Comparison of ENCODE assay signal across 8 cellular contexts in the genomic region with DNA sequence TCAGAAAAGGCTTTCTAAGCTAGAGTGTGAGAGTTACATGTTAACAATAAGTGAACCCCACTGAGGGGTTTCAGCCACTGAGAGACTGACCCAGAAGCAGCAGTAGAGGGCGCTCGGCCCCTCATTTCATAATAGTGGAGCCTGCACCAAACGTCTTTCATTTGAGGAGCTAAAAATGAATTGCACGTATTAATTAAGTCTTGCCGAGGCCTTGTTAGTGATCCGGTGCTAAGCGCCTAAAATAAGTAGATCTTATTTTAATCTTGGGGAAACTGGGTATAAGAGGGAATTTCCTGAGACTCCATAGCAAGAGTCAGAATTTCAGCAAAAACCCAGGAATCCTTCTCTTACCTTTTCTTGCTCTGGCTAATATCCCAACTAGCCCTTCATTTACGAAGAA.
A peak's percentile ranks its signal among the peaks of the same experiment; 100 is the strongest.
DNase-seq lines count a peak whose midpoint lies in the region; ATAC-seq, FAIRE-seq and TF ChIP-seq lines count a peak whose summit lies in the region.

No MANE protein-coding gene starts in this region.

- TF ChIP-seq CTCF in GM12872 (IDR thresholded peaks at IDR 0.05; ENCODE audit: insufficient read depth, low read depth, low read length) (peak; percentile 86), coronary artery (IDR thresholded peaks at IDR 0.05) (peak; percentile 56), HepG2 (CRISPR knock-in tag; IDR thresholded peaks at IDR 0.05) (peak; percentile 86)

- H3K4me1 Mint-ChIP-seq in activated CD4-positive, alpha-beta T cell treated with anti-CD3 and anti-CD28 coated beads, Interleukin-2, amount 10 ng/mL, durations not matched to agents 24 days and 14 days = peaks cover 5% of the 10 kb centered on the region

- no peak overlapping the region for H3K9ac ChIP-seq in HepG2 (ENCODE audit: insufficient read depth, low read depth, low read length)

- no peaks in the 10 kb centered on the region for H3K36me3 ChIP-seq in HepG2 (replicated peaks in 1 of 2; ENCODE audit: control insufficient read depth in 1 of 2, insufficient read depth in 2 of 2, low read length in 2 of 2)

- no peak for TF ChIP-seq EP300 in HepG2 (IDR thresholded peaks at IDR 0.05; ENCODE audit: low read depth in 2 of 2, low read length in 2 of 2)
- TF ChIP-seq EP300 in HepG2 (CRISPR knock-in tag; IDR thresholded peaks at IDR 0.05; ENCODE audit: borderline replicate concordance) = no peak

- H3K4me3 ChIP-seq in coronary artery (no peak overlapping the region), HepG2 (replicated peaks in 1 of 3; ENCODE audit: insufficient read depth in 1 of 3, low read depth in 2 of 3, low read length in 3 of 3) (no peak overlapping the region)

- in situ Hi-C loops in HepG2 (cut with HindIII; ENCODE audit: extremely low pct_ligation_motif_present, low pct_unique_long_range_greater_than_20kb) = no loop called here

- no peaks in the 10 kb centered on the region for H3K27me3 Mint-ChIP-seq in activated CD4-positive, alpha-beta T cell treated with anti-CD3 and anti-CD28 coated beads, Interleukin-2, amount 10 ng/mL, durations not matched to agents 24 days and 14 days

- H3K36me3 Mint-ChIP-seq in activated CD4-positive, alpha-beta T cell treated with anti-CD3 and anti-CD28 coated beads, Interleukin-2, amount 10 ng/mL, durations not matched to agents 24 days and 14 days (ENCODE audit: low read depth) = no peaks in the 10 kb centered on the region

- no peak overlapping the region for H3K4me2 ChIP-seq in HepG2 (ENCODE audit: low read depth, low read length)

- FAIRE-seq in HepG2 (lab: Jason Lieb, UNC) = peak; percentile 23

- no peak overlapping the region for H2AFZ ChIP-seq in HepG2 (ENCODE audit: low read length)

- no peaks in the 10 kb centered on the region for H3K79me2 ChIP-seq in HepG2 (ENCODE audit: insufficient read depth, low read length)

- TF ChIP-seq POLR2A in HepG2 (IDR thresholded peaks at IDR 0.05; ENCODE audit: insufficient read depth in 1 of 2, low read depth in 2 of 2, low read length in 2 of 2) = no peak

- peak; percentile 61 for ATAC-seq in HG03108 (IDR thresholded peaks at IDR 0.05; ENCODE audit: unreplicated experiment)
- ATAC-seq in HepG2 = peak; percentile 98

- 15% methylated on average over 8 of the region's 8 CpGs for WGBS in HepG2 (ENCODE audit: low lambda C conversion rate)

- CTCF ChIA-PET in HepG2 (lab: Yijun Ruan, JAX; ENCODE audit: low intra/inter-chr PET ratio, low total read pairs) = interaction anchor here (0.7 to 1.7 kb wide), 3 partner anchors 295 to 1076 kb away, joined by 3 to 7 read pairs (median 3); no protein-coding TSS in a partner anchor

- H3K4me3 Mint-ChIP-seq in activated CD4-positive, alpha-beta T cell treated with anti-CD3 and anti-CD28 coated beads, Interleukin-2, amount 10 ng/mL, durations not matched to agents 24 days and 14 days = no peak overlapping the region

- BruUV-seq in HepG2 (replicated peaks; lab: Mats Ljungman, UMichigan) = no TSS peak

- H3K27ac Mint-ChIP-seq in activated CD4-positive, alpha-beta T cell treated with anti-CD3 and anti-CD28 coated beads, Interleukin-2, amount 10 ng/mL, durations not matched to agents 24 days and 14 days = no peak overlapping the region

- DNase-seq in NCI-H446 treated with DMSO at 0.1 percent for 48 hours (lab: John Stamatoyannopoulos, UW) = peak; percentile 60
- DNase-seq in activated CD4-positive, alpha-beta T cell treated with anti-CD3 and anti-CD28 coated beads, Interleukin-2, amount 10 ng/mL, durations not matched to agents 24 days and 14 days = peak; percentile 87
- no peak for DNase-seq in coronary artery (ENCODE audit: low spot score)
- DNase-seq in HepG2 (ENCODE audit: low spot score) = peak; percentile 54
- DNase-seq in stimulated activated CD4-positive, alpha-beta T cell treated with anti-CD3 and anti-CD28 coated beads, TNF-alpha, amount 100 ng/mL, for 48 hours (ENCODE audit: low read depth in 3 of 3) = peak; percentile 17 to 36 (median 32)
- no peak for DNase-seq in T1000 (lab: John Stamatoyannopoulos, UW)

- H4K20me1 ChIP-seq in HepG2 (ENCODE audit: insufficient read depth, low read length) = no peaks in the 10 kb centered on the region

- no peak overlapping the region for H3K27ac ChIP-seq in coronary artery
- no peak overlapping the region for H3K27ac ChIP-seq in HepG2 (ENCODE audit: extremely low read length, insufficient read depth, low read length)

- POLR2A ChIA-PET in HepG2 (lab: Yijun Ruan, JAX) = no interaction called here

- no peaks in the 10 kb centered on the region for H3K9me3 Mint-ChIP-seq in activated CD4-positive, alpha-beta T cell treated with anti-CD3 and anti-CD28 coated beads, Interleukin-2, amount 10 ng/mL, durations not matched to agents 24 days and 14 days

- no peaks in the 10 kb centered on the region for H3K4me1 ChIP-seq in HepG2 (ENCODE audit: insufficient read depth, low read length)

- H3K9me3 ChIP-seq in HepG2 (ENCODE audit: low read length) = no peaks in the 10 kb centered on the region

- TF ChIP-seq RAD21 in HepG2 (CRISPR knock-in tag; IDR thresholded peaks at IDR 0.05) = peak; percentile 81

- H3K27me3 ChIP-seq in HepG2 (ENCODE audit: control insufficient read depth in 1 of 2, insufficient read depth in 2 of 2, low read length in 2 of 2) = no peaks in the 10 kb centered on the region

- intact Hi-C loops in activated CD4-positive, alpha-beta T cell treated with anti-CD3 and anti-CD28 coated beads, Interleukin-2, amount 10 ng/mL, durations not matched to agents 24 days and 14 days (cut with micrococcal nuclease) = loop anchor here (1.0 to 10.0 kb wide), 5 partner anchors 194 to 661 kb away; no protein-coding TSS in a partner anchor
- intact Hi-C loops in HepG2 (cut with micrococcal nuclease; ENCODE audit: unreplicated experiment) = loop anchor here (2.0 to 10.0 kb wide), 3 partner anchors 421 to 1076 kb away; no protein-coding TSS in a partner anchor

TF ChIP-seq in HepG2, 621 proteins besides CTCF, POLR2A, EP300 and RAD21:
- TF ChIP-seq ZNF205 (CRISPR knock-in tag; IDR thresholded peaks at IDR 0.05) (0 out of 2 replicates have a peak, but pooled peaks have one; percentile 26), CEBPG (CRISPR knock-in tag; IDR thresholded peaks at IDR 0.05) (peak; percentile 55; the same call in 1 of the 2 replicates), CEBPB (IDR thresholded peaks at IDR 0.05; ENCODE audit: borderline replicate concordance, low read depth, low read length) (peak; percentile 14; the same call in 1 of the 2 replicates), TEAD3 (CRISPR knock-in tag; optimal IDR thresholded peaks at IDR 0.05; ENCODE audit: borderline replicate concordance) (peak; percentile 19), HDAC6 (IDR thresholded peaks at IDR 0.05; ENCODE audit: low read depth, low read length) (no peak), DPF2 (CRISPR knock-in tag; IDR thresholded peaks at IDR 0.05; ENCODE audit: borderline replicate concordance, low read depth) (no peak), KDM5B (CRISPR knock-in tag; IDR thresholded peaks at IDR 0.05; ENCODE audit: borderline replicate concordance) (no peak), XRCC5 (optimal IDR thresholded peaks at IDR 0.05; ENCODE audit: low read length) (peak; percentile 38), ZNF264 (CRISPR knock-in tag; IDR thresholded peaks at IDR 0.05) (0 out of 2 replicates have a peak, but pooled peaks have one; percentile 26), SP5 (CRISPR knock-in tag; IDR thresholded peaks at IDR 0.05; ENCODE audit: borderline replicate concordance, low read depth) (no peak), ARNTL (CRISPR knock-in tag; IDR thresholded peaks at IDR 0.05) (no peak), TBP (CRISPR knock-in tag; IDR thresholded peaks at IDR 0.05) (no peak), SMC3 (IDR thresholded peaks at IDR 0.05; ENCODE audit: low read length) (peak; percentile 85), STAG1 (CRISPR knock-in tag; IDR thresholded peaks at IDR 0.05) (peak; percentile 89), NKX3-1 (CRISPR knock-in tag; IDR thresholded peaks at IDR 0.05) (no peak)
- TF ChIP-seq, protein P1, sequence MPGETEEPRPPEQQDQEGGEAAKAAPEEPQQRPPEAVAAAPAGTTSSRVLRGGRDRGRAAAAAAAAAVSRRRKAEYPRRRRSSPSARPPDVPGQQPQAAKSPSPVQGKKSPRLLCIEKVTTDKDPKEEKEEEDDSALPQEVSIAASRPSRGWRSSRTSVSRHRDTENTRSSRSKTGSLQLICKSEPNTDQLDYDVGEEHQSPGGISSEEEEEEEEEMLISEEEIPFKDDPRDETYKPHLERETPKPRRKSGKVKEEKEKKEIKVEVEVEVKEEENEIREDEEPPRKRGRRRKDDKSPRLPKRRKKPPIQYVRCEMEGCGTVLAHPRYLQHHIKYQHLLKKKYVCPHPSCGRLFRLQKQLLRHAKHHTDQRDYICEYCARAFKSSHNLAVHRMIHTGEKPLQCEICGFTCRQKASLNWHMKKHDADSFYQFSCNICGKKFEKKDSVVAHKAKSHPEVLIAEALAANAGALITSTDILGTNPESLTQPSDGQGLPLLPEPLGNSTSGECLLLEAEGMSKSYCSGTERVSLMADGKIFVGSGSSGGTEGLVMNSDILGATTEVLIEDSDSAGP (CRISPR knock-in tag; IDR thresholded peaks at IDR 0.05; ENCODE audit: borderline replicate concordance) = no peak
- TF ChIP-seq, protein P2, sequence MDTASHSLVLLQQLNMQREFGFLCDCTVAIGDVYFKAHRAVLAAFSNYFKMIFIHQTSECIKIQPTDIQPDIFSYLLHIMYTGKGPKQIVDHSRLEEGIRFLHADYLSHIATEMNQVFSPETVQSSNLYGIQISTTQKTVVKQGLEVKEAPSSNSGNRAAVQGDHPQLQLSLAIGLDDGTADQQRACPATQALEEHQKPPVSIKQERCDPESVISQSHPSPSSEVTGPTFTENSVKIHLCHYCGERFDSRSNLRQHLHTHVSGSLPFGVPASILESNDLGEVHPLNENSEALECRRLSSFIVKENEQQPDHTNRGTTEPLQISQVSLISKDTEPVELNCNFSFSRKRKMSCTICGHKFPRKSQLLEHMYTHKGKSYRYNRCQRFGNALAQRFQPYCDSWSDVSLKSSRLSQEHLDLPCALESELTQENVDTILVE (CRISPR knock-in tag; IDR thresholded peaks at IDR 0.05) = 0 out of 2 replicates have a peak, but pooled peaks have one; percentile 31
- TF ChIP-seq, protein P3, sequence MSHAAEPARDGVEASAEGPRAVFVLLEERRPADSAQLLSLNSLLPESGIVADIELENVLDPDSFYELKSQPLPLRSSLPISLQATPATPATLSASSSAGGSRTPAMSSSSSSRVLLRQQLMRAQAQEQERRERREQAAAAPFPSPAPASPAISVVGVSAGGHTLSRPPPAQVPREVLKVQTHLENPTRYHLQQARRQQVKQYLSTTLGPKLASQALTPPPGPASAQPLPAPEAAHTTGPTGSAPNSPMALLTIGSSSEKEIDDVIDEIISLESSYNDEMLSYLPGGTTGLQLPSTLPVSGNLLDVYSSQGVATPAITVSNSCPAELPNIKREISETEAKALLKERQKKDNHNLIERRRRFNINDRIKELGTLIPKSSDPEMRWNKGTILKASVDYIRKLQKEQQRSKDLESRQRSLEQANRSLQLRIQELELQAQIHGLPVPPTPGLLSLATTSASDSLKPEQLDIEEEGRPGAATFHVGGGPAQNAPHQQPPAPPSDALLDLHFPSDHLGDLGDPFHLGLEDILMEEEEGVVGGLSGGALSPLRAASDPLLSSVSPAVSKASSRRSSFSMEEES (CRISPR knock-in tag; IDR thresholded peaks at IDR 0.05) = 0 out of 2 replicates have a peak, but pooled peaks have one; percentile 21
TF ChIP-seq in HepG2: peak in this region for 10.

Comparison
In these comparisons a context has a peak if more than half of its experiments do, and no peak if none do; other contexts are left out.
1. DNase-seq: peak in NCI-H446 treated with DMSO at 0.1 percent for 48 hours (single experiment), activated CD4-positive, alpha-beta T cell treated with anti-CD3 and anti-CD28 coated beads, Interleukin-2, amount 10 ng/mL, durations not matched to agents 24 days and 14 days (single experiment), HepG2 (single experiment) and stimulated activated CD4-positive, alpha-beta T cell treated with anti-CD3 and anti-CD28 coated beads, TNF-alpha, amount 100 ng/mL, for 48 hours (3 of 3); none in coronary artery (single experiment) and T1000 (single experiment).
2. Peak in every context shown above with its lines, with median percentiles within 50 percentile points of each other: CTCF ChIP-seq.